ENCODE assay signal across 22 cellular contexts in genomic region chr7:68238204-68238805, GRCh38.
DNase-seq lines count a peak whose midpoint lies in the region; ATAC-seq and TF ChIP-seq lines count a peak whose summit lies in the region.
"Had no signal": no experiment of that assay in that cellular context is flagged by ENCODE, and none has a peak within 500 bp of the region (broad histone marks: within the 10 kb centered on the region; RNA-seq: fewer than 3 reads in every experiment).

No MANE protein-coding gene starts in this region.

- H3K9me3 ChIP-seq in GM23248 (ENCODE audit: low read depth) = no peaks in the 10 kb centered on the region
- H3K9me3 ChIP-seq: HAP-1, SJCRH30 had no signal

- in situ Hi-C loops in GM23248 (cut with MboI) = no loop called here

- H3K36me3 ChIP-seq in GM23248 (ENCODE audit: low read depth) = no peaks in the 10 kb centered on the region
- H3K36me3 ChIP-seq: HAP-1, SJCRH30 had no signal

- H3K4me3 Mint-ChIP-seq in WTC11 = no peak overlapping the region
- H3K4me3 Mint-ChIP-seq: B cell, CD14-positive monocyte had no signal

- no peak overlapping the region for H2AFZ ChIP-seq in GM23248

- H3K79me2 ChIP-seq in GM23248 (ENCODE audit: insufficient read depth) = no peaks in the 10 kb centered on the region

- H3K27me3 Mint-ChIP-seq in WTC11 (ENCODE audit: low read depth) = peaks cover 52% of the 10 kb centered on the region
- H3K27me3 Mint-ChIP-seq: B cell had no signal

- peaks cover 33% of the 10 kb centered on the region for H3K9me3 Mint-ChIP-seq in WTC11

- no peak for TF ChIP-seq CTCF in WTC11 (IDR thresholded peaks at IDR 0.05)

- no peak overlapping the region for H3K4me3 ChIP-seq in GM23248
- H3K4me3 ChIP-seq: HAP-1, SJCRH30 had no signal

- H3K27ac ChIP-seq in GM23248 = no peak overlapping the region
- H3K27ac ChIP-seq: HL-60, KMS-11, SJCRH30 had no signal

- no peaks in the 10 kb centered on the region for H3F3A ChIP-seq in GM23248 (ENCODE audit: insufficient read depth)

- intact Hi-C loops in left colon (cut with DNase I, micrococcal nuclease) = no loop called here

- POLR2A ChIA-PET in WTC11 (lab: Charles Lee) = no interaction called here

- CTCF ChIA-PET in WTC11 (lab: Charles Lee) = no interaction called here

- no peaks in the 10 kb centered on the region for H3K27me3 ChIP-seq in GM23248 (replicated peaks; ENCODE audit: insufficient read depth)
- H3K27me3 ChIP-seq: SJCRH30 had no signal

- ATAC-seq in WTC11 (peak; percentile 98), left colon (no peak)

- H3K4me1 Mint-ChIP-seq in WTC11 = peaks cover 36% of the 10 kb centered on the region
- H3K4me1 Mint-ChIP-seq: B cell, CD14-positive monocyte had no signal

- peak overlapping the region; percentile 86 for H3K27ac Mint-ChIP-seq in WTC11
- H3K27ac Mint-ChIP-seq: B cell had no signal

- 12 to 19% methylated on average over 4 of the region's 4 CpGs for WGBS in GM23248 (ENCODE audit: low coverage in 1 of 2, low lambda C conversion rate in 2 of 2, missing lambda C conversion rate in 2 of 2), 2 experiments

- no peaks in the 10 kb centered on the region for H4K20me1 ChIP-seq in GM23248 (ENCODE audit: insufficient read depth)

- H3K4me2 ChIP-seq in GM23248 (ENCODE audit: unreplicated experiment) = no peak overlapping the region
- H3K4me2 ChIP-seq: KMS-11 had no signal

- H3K9ac ChIP-seq in GM23248 = no peak overlapping the region
- H3K9ac ChIP-seq: KMS-11 had no signal

- H3K9me2 ChIP-seq in GM23248 (ENCODE audit: insufficient read depth) = no peaks in the 10 kb centered on the region

- H3K4me1 ChIP-seq in GM23248 (ENCODE audit: insufficient read depth) = no peaks in the 10 kb centered on the region
- H3K4me1 ChIP-seq: HAP-1, SJCRH30 had no signal

- peaks cover 31% of the 10 kb centered on the region for H3K36me3 Mint-ChIP-seq in WTC11
- H3K36me3 Mint-ChIP-seq: CD14-positive monocyte had no signal

- DNase-seq in ELF-1 (ENCODE audit: low read depth, low spot score) (peak; percentile 60), M059J (ENCODE audit: low read depth) (peak; percentile 70), WTC11 (ENCODE audit: low spot score) (no peak), iPS-NIHi11 (ENCODE audit: low spot score) (peak; percentile 34), GM23248 (no peak), NCI-H1105 treated with DMSO at 0.1 percent for 48 hours (lab: John Stamatoyannopoulos, UW) (no peak), left colon (no peak), mucosa of gallbladder (ENCODE audit: low spot score) (no peak)
- DNase-seq: DMS53; GF-D8; IMR-90; MV-4-11; NCI-H1694 treated with DMSO at 0.1 percent for 48 hours; NCI-H2081 treated with DMSO at 0.1 percent for 48 hours; NCI-H748 treated with DMSO at 0.1 percent for 48 hours; NK-92 treated with Interleukin-12 subunit alpha and Interleukin-12 subunit beta, amount 100 ng/mL, for 24 hours; SJCRH30 had no signal

TF ChIP-seq in WTC11, 78 proteins besides CTCF, POLR2A, EP300 and RAD21 (continues in another document):
- TF ChIP-seq IRF1 (CRISPR knock-in tag; IDR thresholded peaks at IDR 0.05) (no peak), ZNF232 (CRISPR knock-in tag; IDR thresholded peaks at IDR 0.05) (no peak), USF2 (CRISPR knock-in tag; IDR thresholded peaks at IDR 0.05) (no peak), ZBTB21 (CRISPR knock-in tag; IDR thresholded peaks at IDR 0.05; ENCODE audit: borderline replicate concordance) (no peak), CREM (CRISPR knock-in tag; IDR thresholded peaks at IDR 0.05) (no peak), ARID4B (CRISPR knock-in tag; IDR thresholded peaks at IDR 0.05; ENCODE audit: borderline replicate concordance) (no peak), EMX1 (CRISPR knock-in tag; IDR thresholded peaks at IDR 0.05) (no peak), ZSCAN18 (CRISPR knock-in tag; IDR thresholded peaks at IDR 0.05) (peak; percentile 71; the same call in 1 of the 2 replicates), TEAD1 (CRISPR knock-in tag; IDR thresholded peaks at IDR 0.05) (no peak), ZMAT4 (CRISPR knock-in tag; IDR thresholded peaks at IDR 0.05) (no peak), ATF1 (CRISPR knock-in tag; IDR thresholded peaks at IDR 0.05) (no peak), ZNF121 (CRISPR knock-in tag; IDR thresholded peaks at IDR 0.05) (no peak), JAZF1 (CRISPR knock-in tag; IDR thresholded peaks at IDR 0.05) (no peak)

Comparison
In these comparisons a context has a peak if more than half of its experiments do, and no peak if none do; other contexts are left out.
1. DNase-seq: peak in ELF-1 (single experiment), M059J (single experiment) and iPS-NIHi11 (single experiment); none in WTC11 (single experiment), GM23248 (single experiment), NCI-H1105 treated with DMSO at 0.1 percent for 48 hours (single experiment), left colon (0 of 2) and mucosa of gallbladder (single experiment).